In the genomic region with DNA sequence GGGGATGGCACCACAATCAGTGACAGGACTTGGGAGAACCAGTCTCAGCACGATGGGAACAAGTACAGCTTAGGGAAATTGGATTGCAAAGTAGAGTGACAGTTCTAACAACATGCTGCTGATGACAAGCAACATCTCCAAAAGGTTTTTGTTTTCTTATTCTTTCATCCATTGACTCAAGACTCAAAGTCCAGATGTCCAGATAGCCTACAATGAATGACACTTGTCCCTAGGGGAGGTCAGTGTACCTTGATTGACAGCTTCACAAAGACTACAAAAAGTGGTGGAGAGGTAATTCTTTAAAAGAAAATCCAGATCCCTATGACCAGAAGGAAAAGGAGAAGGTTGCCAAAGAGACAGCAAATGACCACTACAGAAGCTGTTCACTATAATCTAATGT, we compare ENCODE assay signal across 25 cellular contexts.
"Had no signal": no experiment of that assay in that cellular context is flagged by ENCODE, and none has a peak within 500 bp of the region (broad histone marks: within the 10 kb centered on the region; RNA-seq: fewer than 3 reads in every experiment).

No MANE protein-coding gene starts in this region.

- H3K27me3 ChIP-seq: hepatocyte, neutrophil, right atrium auricular region, stomach, testis, thyroid gland, transverse colon, upper lobe of left lung had no signal

- H3K27ac ChIP-seq: hepatocyte, left ventricle myocardium inferior, neutrophil, parathyroid adenoma, right atrium auricular region, skin epidermis, stomach, testis, thyroid gland, transverse colon, upper lobe of left lung had no signal

- ATAC-seq: natural killer cell; sciatic nerve; stimulated activated naive B cell treated with anti-CD40 and anti-IgM and Interleukin-4, amounts not matched to agents 10 μg/mL and 1 μg/mL and 100 μg/mL, for 72 hours; stimulated activated naive CD8-positive, alpha-beta T cell treated with anti-CD3 and anti-CD28 coated beads, Interleukin-15, Interleukin-2, amounts not matched to agents 100 U/mL and 50 U/mL, for 24 hours had no signal

- H3K36me3 ChIP-seq: left ventricle myocardium inferior, neutrophil, right atrium auricular region, stomach, thyroid gland, transverse colon, upper lobe of left lung had no signal

- H2AFZ ChIP-seq: hepatocyte, parathyroid adenoma had no signal

- H3K4me1 ChIP-seq: left ventricle myocardium inferior, parathyroid adenoma, right atrium auricular region, stomach, testis, thyroid gland, transverse colon, upper lobe of left lung had no signal

- H3K4me3 ChIP-seq: hepatocyte, left ventricle myocardium inferior, lung, right atrium auricular region, skin epidermis, stomach, testis, thyroid gland, transverse colon, upper lobe of left lung had no signal

- DNase-seq: islet precursor cell; left ventricle myocardium inferior; mesendoderm; naive B cell; natural killer cell; nephron progenitor cell; occipital lobe; stimulated activated CD4-positive, alpha-beta T cell treated with anti-CD3 and anti-CD28 coated beads, Interleukin-12 subunit alpha, Interleukin-12 subunit beta, amount 100 ng/mL, for 4 hours; stimulated activated CD4-positive, alpha-beta T cell treated with anti-CD3 and anti-CD28 coated beads, Interleukin-15, amount 100 ng/mL, for 24 hours; stimulated activated CD4-positive, alpha-beta T cell treated with anti-CD3 and anti-CD28 coated beads, Interleukin-2, amount 100 ng/mL, for 24 hours; stimulated activated CD4-positive, alpha-beta T cell treated with anti-CD3 and anti-CD28 coated beads, Interleukin-4, amount 100 ng/mL, for 1 hour; stimulated activated naive B cell treated with anti-CD40 and anti-IgM and Interleukin-4, amounts not matched to agents 10 μg/mL and 1 μg/mL and 100 μg/mL, for 72 hours; stimulated activated naive CD8-positive, alpha-beta T cell treated with anti-CD3 and anti-CD28 coated beads, Interleukin-15, Interleukin-2, amounts not matched to agents 100 U/mL and 50 U/mL, for 24 hours; stomach; testis; thyroid gland; transverse colon; upper lobe of left lung had no signal

- H3K9me3 ChIP-seq: left ventricle myocardium inferior, neutrophil, right atrium auricular region, stomach, testis, thyroid gland, transverse colon, upper lobe of left lung had no signal

- H3K79me2 ChIP-seq: hepatocyte, parathyroid adenoma had no signal

- H3K9ac ChIP-seq: parathyroid adenoma had no signal

- H3K4me2 ChIP-seq: hepatocyte had no signal
